Comparison of ENCODE assay signal across 29 cellular contexts in genomic region chr5:107419498-107419897, GRCh38.
"Had no signal": no experiment of that assay in that cellular context is flagged by ENCODE, and none has a peak within 500 bp of the region (broad histone marks: within the 10 kb centered on the region; RNA-seq: fewer than 3 reads in every experiment).

No MANE protein-coding gene starts in this region.

- H3K27ac ChIP-seq: brain microvascular endothelial cell, coronary artery, dorsolateral prefrontal cortex, esophagus muscularis mucosa, foreskin keratinocyte, gastrocnemius medialis, heart left ventricle had no signal

- H3K27me3 ChIP-seq: brain microvascular endothelial cell, dorsolateral prefrontal cortex, foreskin keratinocyte, gastrocnemius medialis, heart left ventricle had no signal

- H3K9me3 ChIP-seq: esophagus muscularis mucosa, gastrocnemius medialis, heart left ventricle had no signal

- ATAC-seq: activated CD4-positive, alpha-beta T cell treated with anti-CD3 and anti-CD28 coated beads for 36 hours; activated CD8-positive, alpha-beta memory T cell treated with anti-CD3 and anti-CD28 coated beads, Interleukin-2, amount 10 ng/mL, durations not matched to agents 7 days and 5 days; activated CD8-positive, alpha-beta T cell treated with anti-CD3 and anti-CD28 coated beads, Interleukin-2, amount 10 ng/mL, durations not matched to agents 7 days and 5 days; activated T-cell treated with anti-CD3 and anti-CD28 coated beads, Interleukin-2, amount 50 U/mL, for 72 hours; foreskin keratinocyte; gastrocnemius medialis; heart left ventricle had no signal

- FAIRE-seq: astrocyte, bronchial epithelial cell had no signal

- H3K4me3 ChIP-seq: coronary artery, dorsolateral prefrontal cortex, esophagus muscularis mucosa, gastrocnemius medialis, heart left ventricle had no signal

- H3K36me3 ChIP-seq: brain microvascular endothelial cell, esophagus muscularis mucosa, gastrocnemius medialis, heart left ventricle had no signal

- H3K4me1 ChIP-seq: gastrocnemius medialis had no signal

- DNase-seq: activated CD4-positive, alpha-beta memory T cell treated with anti-CD3 and anti-CD28 coated beads for 36 hours; activated CD4-positive, alpha-beta T cell treated with anti-CD3 and anti-CD28 coated beads for 36 hours; activated CD4-positive, alpha-beta T cell treated with anti-CD3 and anti-CD28 coated beads, Interleukin-2, amount 10 ng/mL, durations not matched to agents 24 days and 14 days; activated CD4-positive, CD25-positive, alpha-beta regulatory T cell; activated CD4-positive, CD25-positive, alpha-beta regulatory T cell treated with anti-CD3 and anti-CD28 coated beads, Interleukin-2, amount 50 U/mL, for 72 hours; activated CD8-positive, alpha-beta memory T cell treated with anti-CD3 and anti-CD28 coated beads, Interleukin-2, amount 10 ng/mL, durations not matched to agents 7 days and 5 days; activated CD8-positive, alpha-beta memory T cell treated with anti-CD3 and anti-CD28 coated beads, Interleukin-2, amount 50 U/mL, for 4 hours; activated CD8-positive, alpha-beta T cell treated with anti-CD3 and anti-CD28 coated beads, Interleukin-2, amount 10 ng/mL, durations not matched to agents 7 days and 5 days; activated gamma-delta T cell; activated naive CD4-positive, alpha-beta T cell treated with anti-CD3 and anti-CD28 coated beads, Interleukin-2, amount 50 U/mL, for 16 hours; activated naive CD4-positive, alpha-beta T cell treated with Interleukin-2 at 50 U/mL for 16 hours; activated T-cell treated with anti-CD3 and anti-CD28 coated beads, Interleukin-2, amount 50 U/mL, for 1 hour; activated T-cell treated with anti-CD3 and anti-CD28 coated beads, Interleukin-2, amount 50 U/mL, for 72 hours; amniotic stem cell; anterior cingulate cortex; brain microvascular endothelial cell; dorsolateral prefrontal cortex; effector memory CD4-positive, alpha-beta T cell; endodermal cell; erythroblast; foreskin keratinocyte; gastrocnemius medialis; glutamatergic neuron; heart left ventricle; T-helper 2 cell had no signal
